In the genomic region with DNA sequence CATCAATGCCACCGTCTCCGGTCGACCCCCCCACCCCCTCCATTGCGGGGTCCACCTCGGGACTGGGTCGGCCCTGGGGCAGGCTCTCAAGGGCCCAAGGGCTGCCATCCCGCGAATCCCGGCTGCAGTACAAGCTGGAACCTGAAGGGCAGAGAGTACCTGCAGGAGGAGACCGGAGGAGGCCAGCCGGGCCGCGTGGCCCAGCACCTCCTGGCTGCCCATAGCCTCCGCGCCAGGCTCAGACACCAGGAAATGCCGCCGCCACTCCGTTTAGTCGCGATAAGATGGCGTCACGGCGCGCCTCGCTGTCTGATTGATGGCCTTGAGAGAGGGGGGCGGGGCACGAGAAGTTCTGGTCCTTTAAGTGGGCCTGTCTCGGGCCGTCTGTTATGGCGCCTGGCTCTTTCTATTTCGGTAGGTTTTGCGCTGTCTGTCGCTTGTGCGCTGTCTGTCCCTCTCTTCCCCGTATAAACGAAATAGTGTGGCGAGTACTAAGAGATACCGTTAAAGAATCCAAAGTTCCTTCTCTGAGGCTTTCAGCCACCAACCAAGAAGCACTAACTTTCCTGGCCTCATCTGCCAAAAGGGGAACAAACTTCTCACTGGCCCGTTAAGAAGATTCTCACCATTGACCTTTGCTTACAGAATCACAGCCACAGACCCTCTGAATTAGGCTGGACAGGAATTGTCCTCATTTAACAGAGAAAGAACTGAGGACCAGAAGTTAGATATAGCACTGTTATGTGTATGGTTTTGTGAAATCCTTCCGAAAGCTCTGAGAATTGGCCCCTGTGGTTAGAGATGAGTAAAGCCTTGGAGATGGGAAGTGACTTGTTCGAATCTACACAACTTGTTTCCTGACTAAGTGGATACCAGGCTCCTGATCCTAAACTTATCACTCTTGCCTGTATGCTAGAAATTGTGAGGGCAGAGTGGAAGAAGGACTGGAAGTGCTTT, we compare ENCODE assay signal across 8 cellular contexts. TPM values are rescaled to one million over a fixed set of nuclear protein-coding genes. Genes with fewer than 3 reads are reported as not detected.
DNase-seq lines count a peak whose midpoint lies in the region; ATAC-seq, FAIRE-seq and TF ChIP-seq lines count a peak whose summit lies in the region.

A gene with protein sequence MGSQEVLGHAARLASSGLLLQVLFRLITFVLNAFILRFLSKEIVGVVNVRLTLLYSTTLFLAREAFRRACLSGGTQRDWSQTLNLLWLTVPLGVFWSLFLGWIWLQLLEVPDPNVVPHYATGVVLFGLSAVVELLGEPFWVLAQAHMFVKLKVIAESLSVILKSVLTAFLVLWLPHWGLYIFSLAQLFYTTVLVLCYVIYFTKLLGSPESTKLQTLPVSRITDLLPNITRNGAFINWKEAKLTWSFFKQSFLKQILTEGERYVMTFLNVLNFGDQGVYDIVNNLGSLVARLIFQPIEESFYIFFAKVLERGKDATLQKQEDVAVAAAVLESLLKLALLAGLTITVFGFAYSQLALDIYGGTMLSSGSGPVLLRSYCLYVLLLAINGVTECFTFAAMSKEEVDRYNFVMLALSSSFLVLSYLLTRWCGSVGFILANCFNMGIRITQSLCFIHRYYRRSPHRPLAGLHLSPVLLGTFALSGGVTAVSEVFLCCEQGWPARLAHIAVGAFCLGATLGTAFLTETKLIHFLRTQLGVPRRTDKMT (minus strand): TSS at position 257 of the 957 bp plus-strand sequence. CDS start 35 bp downstream, at position 222.

- H3K4me1 ChIP-seq in kidney (ENCODE audit: control insufficient read depth in 1 of 2, insufficient read depth in 1 of 2, low read depth in 1 of 2, low read length in 2 of 2), result peaks cover 12 to 16% of the 10 kb centered on the region in 2 donors

- no peak for FAIRE-seq in kidney (lab: Jason Lieb, UNC)

- peaks cover 3 to 6% of the 10 kb centered on the region in 2 donors for H3K36me3 ChIP-seq in kidney (ENCODE audit: control insufficient read depth in 1 of 2, insufficient read depth in 2 of 2, low read length in 2 of 2)

- peak within 1 kb of the TSS; percentile 95 for H3K9ac ChIP-seq in kidney (ENCODE audit: low read length in 2 of 2)

- peak; percentile 74 for ATAC-seq in GM19025 (IDR thresholded peaks at IDR 0.05; ENCODE audit: low read depth, unreplicated experiment)
- peak; percentile 76 for ATAC-seq in HG03342 (IDR thresholded peaks at IDR 0.05; ENCODE audit: unreplicated experiment)

- no peaks in the 10 kb centered on the region for H3K9me3 ChIP-seq in kidney (ENCODE audit: control insufficient read depth in 1 of 2, low read length in 2 of 2)

- H3K27ac ChIP-seq in kidney (ENCODE audit: low read depth in 2 of 2, low read length in 2 of 2), result peak within 1 kb of the TSS; percentile 90 to 92

- H3K4me3 ChIP-seq in AG09309 (ENCODE audit: control insufficient read depth, low read depth, low read length), result peak within 1 kb of the TSS; percentile 95
- H3K4me3 ChIP-seq in kidney (ENCODE audit: low read length in 2 of 2), result peak within 1 kb of the TSS; percentile 84 to 91

- DNase-seq in AG09309 (ENCODE audit: low read depth) (peak; percentile 76), NCI-H510A treated with DMSO at 0.1 percent for 48 hours (lab: John Stamatoyannopoulos, UW) (peak; percentile 77), cerebellum (ENCODE audit: low spot score) (peak; percentile 94), kidney (peak; percentile 99)
- DNase-seq in activated CD4-positive, alpha-beta T cell treated with anti-CD3 and anti-CD28 coated beads for 24 hours (ENCODE audit: low read depth in 2 of 2), result peak; percentile 97 to 98
- peak; percentile 93 to 95 for DNase-seq in stimulated activated CD4-positive, alpha-beta T cell treated with anti-CD3 and anti-CD28 coated beads, Interleukin-15, amount 100 ng/mL, for 1 hour (ENCODE audit: low read depth in 1 of 2, low spot score in 1 of 2)

- TF ChIP-seq CTCF in AG09309 (IDR thresholded peaks at IDR 0.05; ENCODE audit: control insufficient read depth, insufficient read depth, low read depth, low read length, missing control alignments), result peak; percentile 3
- no peak for TF ChIP-seq CTCF in kidney (IDR thresholded peaks at IDR 0.05; ENCODE audit: borderline replicate concordance, extremely low read depth, insufficient read depth)

- intact Hi-C loops in kidney (cut with DNase I), result loop anchor here (10.0 kb wide), 1 partner anchor 64 kb away; no protein-coding TSS in a partner anchor

RNA-seq across cellular contexts. Expression of the gene that starts here (rescaled TPM):
- total RNA-seq in cerebellum (12.1 TPM), kidney (22.8 TPM)
- polyA plus RNA-seq in kidney (ENCODE audit: insufficient read depth, low read depth, low replicate concordance), result 14.7 TPM

Comparison
In these comparisons a context has a peak if more than half of its experiments do, and no peak if none do; other contexts are left out.
1. Peak in every context shown above with its lines: DNase-seq, ATAC-seq, H3K4me3 ChIP-seq and H3K27ac ChIP-seq.